ENCODE assay signal across 8 cellular contexts in the genomic region with DNA sequence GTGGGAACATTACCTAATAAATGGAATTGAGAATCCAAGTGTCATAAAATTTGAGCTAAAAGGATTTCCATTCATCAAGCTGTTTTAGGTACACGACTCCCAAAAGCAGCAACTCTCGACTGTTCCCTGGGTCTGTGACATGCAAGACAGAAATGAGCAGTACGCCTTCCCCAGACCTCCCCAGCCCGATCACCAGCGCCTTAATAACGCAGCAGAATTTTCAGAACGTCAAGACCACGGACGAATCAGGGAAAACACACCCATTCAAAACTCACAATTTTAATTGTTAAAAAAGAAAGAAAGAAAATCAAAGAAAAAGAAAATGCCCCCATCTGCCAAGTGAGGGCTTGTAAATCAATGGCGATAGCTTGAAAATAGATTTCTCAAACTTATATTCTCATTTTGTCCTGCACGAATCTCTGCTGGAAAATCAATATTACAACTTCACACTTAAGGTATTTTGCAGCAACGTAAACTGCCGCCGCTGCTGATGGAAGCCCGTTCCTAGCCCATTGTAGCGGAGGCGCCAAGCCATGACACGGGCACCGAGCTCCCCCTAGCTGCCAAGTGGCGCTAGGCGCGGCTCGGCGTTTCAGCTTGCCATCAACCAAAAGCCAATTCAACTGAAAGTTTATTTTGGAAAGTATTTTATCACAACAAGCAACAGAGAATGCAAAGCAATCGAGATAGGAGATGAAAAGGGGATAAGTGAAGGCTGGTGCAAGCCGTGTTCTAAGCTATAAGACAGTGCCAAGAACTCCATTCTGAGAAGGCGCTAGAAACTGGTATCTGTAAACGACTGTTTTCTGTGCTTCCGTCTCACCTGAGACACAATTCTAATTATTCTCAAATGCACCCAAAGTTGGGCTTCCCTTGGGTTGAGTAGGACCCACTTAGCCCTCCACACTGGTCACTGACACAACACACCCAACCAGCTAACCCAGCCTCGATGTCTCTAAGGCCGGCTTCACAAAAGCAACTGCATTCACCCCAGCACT. TPM values are rescaled to one million over a fixed set of nuclear protein-coding genes. Genes with fewer than 3 reads are reported as not detected.
DNase-seq lines count a peak whose midpoint lies in the region; ATAC-seq and TF ChIP-seq lines count a peak whose summit lies in the region.

No MANE protein-coding gene starts in this region.

- ATAC-seq in HG02973 (IDR thresholded peaks at IDR 0.05; ENCODE audit: unreplicated experiment) (peak; percentile 75), lung (ENCODE audit: insufficient read depth, low FRiP score) (no peak)

- peak; percentile 98 for TF ChIP-seq CTCF in lung (IDR thresholded peaks at IDR 0.05; ENCODE audit: control extremely low read depth, extremely low read depth)

- H3K9me3 ChIP-seq in lung (ENCODE audit: control insufficient read depth in 2 of 2, insufficient read depth in 1 of 2, low read length in 1 of 2): no peaks in the 10 kb centered on the region

- 18 to 20% methylated on average over 31 of the region's 31 CpGs for WGBS in lung, 2 donors

- peaks cover 11% of the 10 kb centered on the region for H3K27me3 ChIP-seq in lung (ENCODE audit: control insufficient read depth, insufficient read depth)

- H3K36me3 ChIP-seq in lung (ENCODE audit: control insufficient read depth in 2 of 2, insufficient read depth in 2 of 2, low read length in 2 of 2): no peaks in the 10 kb centered on the region

- peaks cover 4 to 6% of the 10 kb centered on the region in 2 donors for H3K4me1 ChIP-seq in lung (ENCODE audit: control insufficient read depth in 2 of 2, insufficient read depth in 2 of 2, low read length in 2 of 2)

- H3K4me3 ChIP-seq in lung: no peak overlapping the region

- H3K27ac ChIP-seq in lung (ENCODE audit: low read depth in 1 of 2, low read length in 1 of 2): no peak overlapping the region

- DNase-seq in NCI-H146 (lab: John Stamatoyannopoulos, UW) (peak; percentile 12), NCI-H146 treated with DMSO at 0.1 percent for 48 hours (lab: John Stamatoyannopoulos, UW; ENCODE audit: unreplicated experiment) (no peak), NCI-H446 treated with DMSO at 0.1 percent for 48 hours (lab: John Stamatoyannopoulos, UW) (peak; percentile 32), dermis blood vessel endothelial cell (peak; percentile 84), lung (ENCODE audit: low spot score) (peak; percentile 76)
- DNase-seq in activated CD4-positive, alpha-beta T cell treated with anti-CD3 and anti-CD28 coated beads, Interleukin-2, amount 50 U/mL, for 24 hours (ENCODE audit: low read depth in 1 of 2, low spot score in 1 of 2): peak; percentile 82 to 87
- DNase-seq in stimulated activated CD8-positive, alpha-beta memory T cell treated with anti-CD3 and anti-CD28 coated beads, Interleukin-12 subunit alpha, Interleukin-12 subunit beta, amount 100 ng/mL, for 24 hours (ENCODE audit: extremely low read depth): peak; percentile 70

RNA-seq across cellular contexts. Expression of a gene that starts 5.5 kb away (rescaled TPM):
- total RNA-seq in dermis blood vessel endothelial cell (under 0.01 and 0.05 TPM in 2 replicates), lung (1 to 10 TPM; 1.0 to 2.3 TPM)
- under 1 TPM; 0.20 to 0.29 TPM for polyA plus RNA-seq in lung
